In the genomic region with DNA sequence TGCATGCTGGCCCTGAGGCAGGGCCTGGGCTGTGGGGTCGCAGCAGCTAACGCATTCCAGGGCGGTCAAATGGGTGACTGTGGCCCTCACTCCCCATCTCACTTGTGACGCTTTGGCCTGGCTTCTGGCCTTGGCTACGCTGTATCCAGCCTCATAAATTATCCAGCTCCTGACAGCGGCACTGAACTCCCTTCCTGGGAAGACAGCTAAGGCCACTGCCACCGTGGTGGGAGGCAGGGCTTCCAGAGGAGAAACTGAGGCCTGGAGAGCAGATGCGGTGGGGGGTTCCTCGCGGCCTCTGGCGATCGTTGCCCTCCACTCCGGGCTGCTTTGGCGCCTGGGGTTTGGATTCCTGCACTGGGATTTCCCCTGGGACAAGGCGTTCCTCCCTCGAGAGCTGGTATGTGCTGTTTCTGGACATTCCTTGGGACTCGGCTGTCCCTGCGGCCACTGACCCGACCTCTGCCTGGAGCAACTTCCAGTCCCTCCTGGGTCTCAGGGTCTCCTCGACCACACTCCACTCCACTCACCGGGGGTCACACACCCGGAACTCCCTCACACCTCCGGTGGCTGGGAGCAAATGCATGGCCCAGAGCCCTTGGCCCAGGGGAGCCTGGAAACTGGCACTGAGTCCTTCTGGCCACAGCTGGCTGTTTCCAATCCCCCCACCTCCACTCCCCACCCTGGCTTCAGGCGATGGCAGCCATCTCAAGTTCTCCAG, we compare ENCODE assay signal across 3 cellular contexts.
TF ChIP-seq lines count a peak whose summit lies in the region.

No MANE protein-coding gene starts in this region.

TF ChIP-seq in HEK293T, 16 proteins besides CTCF, POLR2A, EP300 and RAD21:
- TF ChIP-seq PKNOX1 (IDR thresholded peaks at IDR 0.05) (peak; percentile 81), HDGF (IDR thresholded peaks at IDR 0.05; ENCODE audit: borderline replicate concordance) (no peak)

TF ChIP-seq in H1, 55 proteins besides CTCF, POLR2A, EP300 and RAD21:
- no peak for TF ChIP-seq SP1 (IDR thresholded peaks at IDR 0.05; ENCODE audit: low read depth, low read length)
- TF ChIP-seq EGR1 (IDR thresholded peaks at IDR 0.05; ENCODE audit: borderline replicate concordance, low read depth, low read length), result no peak
- TF ChIP-seq BCL11A (IDR thresholded peaks at IDR 0.05; ENCODE audit: low read depth in 2 of 2, low read length in 2 of 2), result no peak
- TF ChIP-seq RXRA (IDR thresholded peaks at IDR 0.05; ENCODE audit: insufficient read depth, low read depth, low read length), result no peak
- no peak for TF ChIP-seq BRCA1 (IDR thresholded peaks at IDR 0.05; ENCODE audit: low read depth, low read length)
- TF ChIP-seq EZH2 (IDR thresholded peaks at IDR 0.05; ENCODE audit: low read depth, low read length, severe bottlenecking), result no peak
- TF ChIP-seq PHF8 (conservative IDR thresholded peaks at IDR 0.05; ENCODE audit: low read depth, low read length), result no peak
- no peak for TF ChIP-seq CBX5 (IDR thresholded peaks at IDR 0.05; ENCODE audit: low read depth, low read length)
- no peak for TF ChIP-seq FOSL1 (IDR thresholded peaks at IDR 0.05; ENCODE audit: insufficient read depth, low read depth, low read length)
- TF ChIP-seq HDAC2 (IDR thresholded peaks at IDR 0.05; ENCODE audit: borderline replicate concordance in 1 of 2, low read depth in 2 of 2, low read length in 2 of 2), result no peak
- TF ChIP-seq CHD7 (IDR thresholded peaks at IDR 0.05; ENCODE audit: insufficient replicate concordance, low read length), result no peak
- no peak for TF ChIP-seq CHD2 (IDR thresholded peaks at IDR 0.05; ENCODE audit: low read length)
- no peak for TF ChIP-seq SAP30 (IDR thresholded peaks at IDR 0.05; ENCODE audit: insufficient read depth, insufficient replicate concordance, low read length)

TF ChIP-seq in SK-N-SH treated with all-trans-retinoic acid at 6 μM for 48 hours, 23 proteins besides CTCF, POLR2A, EP300 and RAD21:
- no peak for TF ChIP-seq PPARA (CRISPR knock-in tag; IDR thresholded peaks at IDR 0.05; ENCODE audit: borderline replicate concordance)
